ENCODE assay signal across 8 cellular contexts in the genomic region with DNA sequence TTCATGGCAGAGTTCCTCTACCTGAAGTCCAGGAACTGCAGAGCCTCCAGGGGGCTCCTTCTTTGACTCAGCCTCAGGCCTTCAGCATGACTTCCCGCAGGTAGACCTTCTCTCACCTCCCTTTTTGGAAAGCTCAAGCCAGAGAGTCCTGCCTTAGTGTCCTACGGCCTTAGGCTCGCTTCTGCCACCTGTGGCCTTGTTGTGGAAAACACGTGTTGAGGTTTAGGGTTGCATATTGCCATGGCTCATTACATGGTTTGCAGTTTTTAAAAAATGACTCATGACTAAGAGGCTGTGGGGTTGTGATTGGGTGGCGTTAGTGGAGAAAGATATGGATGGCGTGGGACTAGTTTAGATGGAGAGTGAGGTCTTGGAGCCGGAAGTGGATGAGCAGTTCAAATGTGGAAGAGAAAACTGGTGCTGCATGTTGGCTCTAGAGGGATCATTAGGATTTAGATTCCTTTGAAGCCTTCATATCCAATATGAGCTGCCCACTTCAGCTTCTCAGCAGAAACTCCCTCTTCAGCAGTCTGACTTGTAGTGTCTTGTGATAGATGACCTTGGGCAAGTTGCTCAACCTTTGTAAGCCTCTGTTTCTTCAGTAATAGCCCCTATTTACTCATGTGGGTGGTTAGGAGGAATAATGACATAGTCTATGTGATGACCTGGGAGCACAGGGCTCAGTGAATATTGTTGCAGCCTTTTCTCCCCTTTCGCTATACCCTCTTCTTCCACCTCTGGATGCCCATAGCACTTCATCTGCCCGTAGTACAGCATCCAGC. TPM values are rescaled to one million over a fixed set of nuclear protein-coding genes. Genes with fewer than 3 reads are reported as not detected.
DNase-seq lines count a peak whose midpoint lies in the region; ATAC-seq, FAIRE-seq and TF ChIP-seq lines count a peak whose summit lies in the region.

No MANE protein-coding gene starts in this region.

- intact Hi-C loops in adrenal gland (cut with DNase I) = loop anchor here in 1 of 2 donors (10.0 kb wide), 2 partner anchors 136 to 404 kb away; no protein-coding TSS in a partner anchor
- intact Hi-C loops in HepG2 (cut with micrococcal nuclease; ENCODE audit: unreplicated experiment) = loop anchor here (10.0 kb wide), 3 partner anchors 146 to 406 kb away; no protein-coding TSS in a partner anchor

- POLR2A ChIA-PET in HepG2 (lab: Yijun Ruan, JAX) = no interaction called here

- no peaks in the 10 kb centered on the region for H3K36me3 ChIP-seq in adrenal gland (replicated peaks in 1 of 2)
- no peaks in the 10 kb centered on the region for H3K36me3 ChIP-seq in HepG2 (replicated peaks in 1 of 2; ENCODE audit: control insufficient read depth in 1 of 2, insufficient read depth in 2 of 2, low read length in 2 of 2)

- WGBS in adrenal gland, 4 donors = 80 to 88% (median 81%) methylated on average over 9 of the region's 9 CpGs
- WGBS in HepG2 (ENCODE audit: low lambda C conversion rate) = 51% methylated on average over 9 of the region's 9 CpGs

- H3K27me3 ChIP-seq in adrenal gland (no peaks in the 10 kb centered on the region), HepG2 (ENCODE audit: control insufficient read depth in 1 of 2, insufficient read depth in 2 of 2, low read length in 2 of 2) (no peaks in the 10 kb centered on the region)

- peak overlapping the region in 1 of 5 donors; percentile 85 for H3K27ac ChIP-seq in adrenal gland
- no peak overlapping the region for H3K27ac ChIP-seq in HepG2 (ENCODE audit: extremely low read length, insufficient read depth, low read length)

- ATAC-seq in HG02642 (IDR thresholded peaks at IDR 0.05; ENCODE audit: poor library complexity, unreplicated experiment) = peak; percentile 85
- ATAC-seq in HepG2 = peak; percentile 92

- no peaks in the 10 kb centered on the region for H4K20me1 ChIP-seq in HepG2 (ENCODE audit: insufficient read depth, low read length)

- H3K4me3 ChIP-seq in adrenal gland (no peak overlapping the region), HepG2 (replicated peaks in 1 of 3; ENCODE audit: insufficient read depth in 1 of 3, low read depth in 2 of 3, low read length in 3 of 3) (no peak overlapping the region)

- H3K9me3 ChIP-seq in adrenal gland (replicated peaks in 1 of 3) (no peaks in the 10 kb centered on the region), HepG2 (ENCODE audit: low read length) (no peaks in the 10 kb centered on the region)

- no peak for TF ChIP-seq POLR2A in adrenal gland (IDR thresholded peaks at IDR 0.05)
- TF ChIP-seq POLR2A in HepG2 (IDR thresholded peaks at IDR 0.05; ENCODE audit: insufficient read depth in 1 of 2, low read depth in 2 of 2, low read length in 2 of 2) = no peak

- no peaks in the 10 kb centered on the region for H3K79me2 ChIP-seq in HepG2 (ENCODE audit: insufficient read depth, low read length)

- in situ Hi-C loops in GM13977 (cut with MboI; ENCODE audit: low pct_unique_long_range_greater_than_20kb, low sequenced_read_pairs, unreplicated experiment) (loop anchor here (25.0 kb wide), 1 partner anchor 503 kb away; the partner anchor contains the start of gene JUN), HepG2 (cut with HindIII; ENCODE audit: extremely low pct_ligation_motif_present, low pct_unique_long_range_greater_than_20kb) (loop anchor here (10.0 kb wide), 3 partner anchors 264 to 506 kb away; partner anchors contain the start of gene JUN)

- FAIRE-seq in HepG2 (lab: Jason Lieb, UNC) = peak; percentile 26

- TF ChIP-seq EP300 in HepG2 (IDR thresholded peaks at IDR 0.05; ENCODE audit: low read depth in 2 of 2, low read length in 2 of 2) (no peak), HepG2 (CRISPR knock-in tag; IDR thresholded peaks at IDR 0.05; ENCODE audit: borderline replicate concordance) (no peak)

- H3K4me2 ChIP-seq in HepG2 (ENCODE audit: low read depth, low read length) = no peak overlapping the region

- CTCF ChIA-PET in HepG2 (lab: Yijun Ruan, JAX; ENCODE audit: low intra/inter-chr PET ratio, low total read pairs) = interaction anchor here (1.5 kb wide), 1 partner anchor 409 kb away, joined by 4 read pairs; no protein-coding TSS in a partner anchor

- DNase-seq in AG09319 (ENCODE audit: extremely low read depth, low read depth) (no peak), GM13977 (ENCODE audit: low spot score) (peak; percentile 61), NCI-H146 treated with DMSO at 0.1 percent for 48 hours (lab: John Stamatoyannopoulos, UW; ENCODE audit: unreplicated experiment) (peak; percentile 5), adrenal gland (peak in 4 of 7 donors; percentile 30 to 62 (median 40)), HepG2 (ENCODE audit: low spot score) (peak; percentile 56), mesenteric fat pad (ENCODE audit: low spot score) (no peak), DMS79 treated with DMSO at 0.1 percent for 48 hours (lab: John Stamatoyannopoulos, UW) (no peak)

- TF ChIP-seq CTCF in AG09319 (IDR thresholded peaks at IDR 0.05; ENCODE audit: low read depth, low read length) = peak; percentile 28
- TF ChIP-seq CTCF in GM13977 (IDR thresholded peaks at IDR 0.05; ENCODE audit: extremely low read depth, insufficient read depth, missing control alignments) = peak; percentile 59
- peak in 2 of 6 experiments; percentile 30 to 32 for TF ChIP-seq CTCF in adrenal gland (IDR thresholded peaks at IDR 0.05)
- peak; percentile 70 for TF ChIP-seq CTCF in HepG2 (CRISPR knock-in tag; IDR thresholded peaks at IDR 0.05)

- H3K4me1 ChIP-seq in adrenal gland (replicated peaks in 1 of 2) (peaks cover 7 to 16% of the 10 kb centered on the region in 2 donors), HepG2 (ENCODE audit: insufficient read depth, low read length) (peaks cover 37% of the 10 kb centered on the region)

- BruUV-seq in HepG2 (replicated peaks; lab: Mats Ljungman, UMichigan) = no TSS peak

- no peak overlapping the region for H2AFZ ChIP-seq in HepG2 (ENCODE audit: low read length)

- no peak overlapping the region for H3K9ac ChIP-seq in HepG2 (ENCODE audit: insufficient read depth, low read depth, low read length)

- TF ChIP-seq RAD21 in HepG2 (CRISPR knock-in tag; IDR thresholded peaks at IDR 0.05) = peak; percentile 65; the same call in 1 of the 2 replicates

TF ChIP-seq in HepG2, 621 proteins besides CTCF, POLR2A, EP300 and RAD21 (continues in another document):
- TF ChIP-seq BCL6 (CRISPR knock-in tag; IDR thresholded peaks at IDR 0.05) (peak; percentile 20; the same call in 1 of the 2 replicates), FOSL2 (CRISPR knock-in tag; IDR thresholded peaks at IDR 0.05) (peak; percentile 68), ZEB1 (IDR thresholded peaks at IDR 0.05; ENCODE audit: insufficient replicate concordance, low read depth) (no peak), RFX1 (IDR thresholded peaks at IDR 0.05) (no peak), ERF (CRISPR knock-in tag; IDR thresholded peaks at IDR 0.05) (no peak), ZNF580 (CRISPR knock-in tag; IDR thresholded peaks at IDR 0.05; ENCODE audit: borderline replicate concordance, low read depth) (0 out of 2 replicates have a peak, but pooled peaks have one; percentile 31)
- TF ChIP-seq, protein P1, sequence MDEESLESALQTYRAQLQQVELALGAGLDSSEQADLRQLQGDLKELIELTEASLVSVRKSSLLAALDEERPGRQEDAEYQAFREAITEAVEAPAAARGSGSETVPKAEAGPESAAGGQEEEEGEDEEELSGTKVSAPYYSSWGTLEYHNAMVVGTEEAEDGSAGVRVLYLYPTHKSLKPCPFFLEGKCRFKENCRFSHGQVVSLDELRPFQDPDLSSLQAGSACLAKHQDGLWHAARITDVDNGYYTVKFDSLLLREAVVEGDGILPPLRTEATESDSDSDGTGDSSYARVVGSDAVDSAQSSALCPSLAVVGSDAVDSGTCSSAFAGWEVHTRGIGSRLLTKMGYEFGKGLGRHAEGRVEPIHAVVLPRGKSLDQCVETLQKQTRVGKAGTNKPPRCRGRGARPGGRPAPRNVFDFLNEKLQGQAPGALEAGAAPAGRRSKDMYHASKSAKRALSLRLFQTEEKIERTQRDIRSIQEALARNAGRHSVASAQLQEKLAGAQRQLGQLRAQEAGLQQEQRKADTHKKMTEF (CRISPR knock-in tag; IDR thresholded peaks at IDR 0.05) = no peak

RNA-seq across cellular contexts. Expression of gene FGGY, which starts 6.5 kb away (rescaled TPM):
- 10 to 100 TPM; 26.1 to 75.5 (median 37.7) TPM for total RNA-seq in adrenal gland
- 10 to 100 TPM in 1 of 3 donors, 1 to 10 TPM in 2; 7.4 to 26.9 (median 7.9) TPM for polyA plus RNA-seq in adrenal gland
- total RNA-seq in HepG2 (2016; rRNA removed; fragmentation: Illumina TruSeq; extraction: Trizol) = 15.7 and 20.0 TPM in 2 replicates
- total RNA-seq in HepG2 (2016; cell fraction: cytosol; rRNA removed; fragmentation: Illumina TruSeq; extraction: Trizol; ENCODE audit: low read depth) = 59.4 and 62.1 TPM in 2 replicates
- 16.5 and 19.6 TPM in 2 replicates for total RNA-seq in HepG2 (2016; cell fraction: insoluble cytoplasmic fraction; rRNA removed; fragmentation: Illumina TruSeq; extraction: Trizol)
- 19.5 and 21.4 TPM in 2 replicates for total RNA-seq in HepG2 (2016; cell fraction: membrane; rRNA removed; fragmentation: Illumina TruSeq; extraction: Trizol)
- total RNA-seq in HepG2 (2016; cell fraction: nucleus; rRNA removed; fragmentation: Illumina TruSeq; extraction: Trizol) = 16.9 and 19.5 TPM in 2 replicates
- polyA plus RNA-seq in HepG2 (2011; rRNA removed) = 25.6 and 27.5 TPM in 2 replicates
- 26.7 and 28.9 TPM in 2 replicates for polyA plus RNA-seq in HepG2 (2011; cell fraction: cytosol; rRNA removed)
- 13.2 and 13.8 TPM in 2 replicates for polyA plus RNA-seq in HepG2 (2011; cell fraction: nucleus; rRNA removed)
- polyA plus RNA-seq in HepG2 (2012) = 19.3 and 23.4 TPM in 2 replicates
- 6.2 and 8.4 TPM in 2 replicates for polyA plus RNA-seq in HepG2 (2016; cell fraction: cytosol; fragmentation: Illumina TruSeq; extraction: Trizol; ENCODE audit: low read depth)
- 13.0 and 14.8 TPM in 2 replicates for polyA plus RNA-seq in HepG2 (2016; cell fraction: insoluble cytoplasmic fraction; fragmentation: Illumina TruSeq; extraction: Trizol; ENCODE audit: low read depth)
- 9.0 and 11.2 TPM in 2 replicates for polyA plus RNA-seq in HepG2 (2016; cell fraction: membrane; fragmentation: Illumina TruSeq; extraction: Trizol; ENCODE audit: low read depth)
- polyA plus RNA-seq in HepG2 (2016; cell fraction: nucleus; fragmentation: Illumina TruSeq; extraction: Trizol; ENCODE audit: insufficient read depth, low read depth) = 7.0 and 8.3 TPM in 2 replicates
- 11.3 and 53.1 TPM in 2 replicates for polyA minus RNA-seq in HepG2 (2011; rRNA and poly(A)+ RNA removed; ENCODE audit: low replicate concordance)
- polyA minus RNA-seq in HepG2 (2011; cell fraction: cytosol; rRNA and poly(A)+ RNA removed) = 9.6 and 14.5 TPM in 2 replicates
- polyA minus RNA-seq in HepG2 (2011; cell fraction: nucleus; rRNA and poly(A)+ RNA removed) = 62.8 and 75.2 TPM in 2 replicates
- total RNA-seq in mesenteric fat pad = 13.8 TPM

Comparison
In these comparisons a context has a peak if more than half of its experiments do, and no peak if none do; other contexts are left out.
1. DNase-seq: peak in GM13977 (single experiment), NCI-H146 treated with DMSO at 0.1 percent for 48 hours (single experiment), adrenal gland (4 of 7) and HepG2 (single experiment); none in AG09319 (single experiment), mesenteric fat pad (single experiment) and DMS79 treated with DMSO at 0.1 percent for 48 hours (single experiment).